In the genomic region with DNA sequence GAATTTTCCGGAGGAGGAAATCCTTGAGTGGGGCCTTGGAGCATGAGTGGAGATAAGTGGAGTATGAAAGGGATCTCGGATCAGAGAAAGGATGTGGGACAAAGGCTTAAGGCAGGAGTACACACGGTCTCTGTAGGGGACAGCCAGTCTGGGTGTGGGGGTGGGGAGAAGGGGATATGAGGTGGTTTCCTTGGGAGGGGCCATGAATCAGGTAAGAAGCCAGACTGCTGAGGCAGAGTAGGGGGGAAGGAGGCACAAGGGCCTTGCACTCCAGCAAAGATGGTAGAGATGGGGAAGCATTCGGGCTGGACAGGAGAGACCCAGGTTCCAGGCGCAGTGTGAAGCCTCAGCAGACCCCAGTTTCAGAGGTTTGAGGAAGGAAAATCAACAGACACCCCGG, we compare ENCODE assay signal across 1 cellular context.
TF ChIP-seq lines count a peak whose summit lies in the region.

No MANE protein-coding gene starts in this region.

TF ChIP-seq in H1, 55 proteins besides CTCF, POLR2A, EP300 and RAD21:
- no peak for TF ChIP-seq YY1 (IDR thresholded peaks at IDR 0.05; ENCODE audit: low read depth, low read length)
- TF ChIP-seq CTBP2 (IDR thresholded peaks at IDR 0.05; ENCODE audit: borderline replicate concordance, insufficient read depth, insufficient read length, low read length), result no peak
- TF ChIP-seq ZNF274 (IDR thresholded peaks at IDR 0.05; ENCODE audit: borderline replicate concordance, extremely low read depth, low read length), result no peak
